In genomic region chr20:15776773-15777172, GRCh38 we compare ENCODE assay signal across 2 cellular contexts.
TF ChIP-seq lines count a peak whose summit lies in the region.

No MANE protein-coding gene starts in this region.

TF ChIP-seq in SK-N-SH, 30 proteins besides CTCF, POLR2A, EP300 and RAD21 (continued from another document):
- TF ChIP-seq, protein P1, sequence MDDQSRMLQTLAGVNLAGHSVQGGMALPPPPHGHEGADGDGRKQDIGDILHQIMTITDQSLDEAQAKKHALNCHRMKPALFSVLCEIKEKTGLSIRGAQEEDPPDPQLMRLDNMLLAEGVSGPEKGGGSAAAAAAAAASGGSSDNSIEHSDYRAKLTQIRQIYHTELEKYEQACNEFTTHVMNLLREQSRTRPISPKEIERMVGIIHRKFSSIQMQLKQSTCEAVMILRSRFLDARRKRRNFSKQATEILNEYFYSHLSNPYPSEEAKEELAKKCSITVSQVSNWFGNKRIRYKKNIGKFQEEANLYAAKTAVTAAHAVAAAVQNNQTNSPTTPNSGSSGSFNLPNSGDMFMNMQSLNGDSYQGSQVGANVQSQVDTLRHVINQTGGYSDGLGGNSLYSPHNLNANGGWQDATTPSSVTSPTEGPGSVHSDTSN (IDR thresholded peaks at IDR 0.05), result no peak
- TF ChIP-seq ZBTB33 (IDR thresholded peaks at IDR 0.05; ENCODE audit: borderline replicate concordance, low read depth), result no peak
- no peak for TF ChIP-seq GATA2 (CRISPR knock-in tag; IDR thresholded peaks at IDR 0.05)
- TF ChIP-seq, protein P2, sequence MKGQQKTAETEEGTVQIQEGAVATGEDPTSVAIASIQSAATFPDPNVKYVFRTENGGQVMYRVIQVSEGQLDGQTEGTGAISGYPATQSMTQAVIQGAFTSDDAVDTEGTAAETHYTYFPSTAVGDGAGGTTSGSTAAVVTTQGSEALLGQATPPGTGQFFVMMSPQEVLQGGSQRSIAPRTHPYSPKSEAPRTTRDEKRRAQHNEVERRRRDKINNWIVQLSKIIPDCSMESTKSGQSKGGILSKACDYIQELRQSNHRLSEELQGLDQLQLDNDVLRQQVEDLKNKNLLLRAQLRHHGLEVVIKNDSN (IDR thresholded peaks at IDR 0.05; ENCODE audit: borderline replicate concordance, low read depth), result no peak
- TF ChIP-seq SMC3 (IDR thresholded peaks at IDR 0.05; ENCODE audit: low read depth, low read length), result no peak
- no peak for TF ChIP-seq FOXM1 (IDR thresholded peaks at IDR 0.05; ENCODE audit: low read depth)
- TF ChIP-seq GABPA (IDR thresholded peaks at IDR 0.05; ENCODE audit: low read depth), result no peak
- no peak for TF ChIP-seq FOXJ3 (CRISPR knock-in tag; IDR thresholded peaks at IDR 0.05)
- TF ChIP-seq YY1 (IDR thresholded peaks at IDR 0.05; ENCODE audit: low read depth), result no peak
- no peak for TF ChIP-seq TEAD4 (IDR thresholded peaks at IDR 0.05; ENCODE audit: borderline replicate concordance, insufficient read depth)
- no peak for TF ChIP-seq CHD2 (IDR thresholded peaks at IDR 0.05; ENCODE audit: low read length, partially characterized antibody)
- no peak for TF ChIP-seq RXRA (IDR thresholded peaks at IDR 0.05; ENCODE audit: borderline replicate concordance, low read depth)
- no peak for TF ChIP-seq MAX (IDR thresholded peaks at IDR 0.05; ENCODE audit: low read depth)
- TF ChIP-seq EZH2phosphoT487 (IDR thresholded peaks at IDR 0.05; ENCODE audit: borderline replicate concordance, low read depth), result no peak
- TF ChIP-seq JUND (IDR thresholded peaks at IDR 0.05), result no peak
TF ChIP-seq in SK-N-SH: peak in this region for 0.

TF ChIP-seq in HepG2, 621 proteins besides CTCF, POLR2A, EP300 and RAD21 (continued from another document):
- TF ChIP-seq, protein P3, sequence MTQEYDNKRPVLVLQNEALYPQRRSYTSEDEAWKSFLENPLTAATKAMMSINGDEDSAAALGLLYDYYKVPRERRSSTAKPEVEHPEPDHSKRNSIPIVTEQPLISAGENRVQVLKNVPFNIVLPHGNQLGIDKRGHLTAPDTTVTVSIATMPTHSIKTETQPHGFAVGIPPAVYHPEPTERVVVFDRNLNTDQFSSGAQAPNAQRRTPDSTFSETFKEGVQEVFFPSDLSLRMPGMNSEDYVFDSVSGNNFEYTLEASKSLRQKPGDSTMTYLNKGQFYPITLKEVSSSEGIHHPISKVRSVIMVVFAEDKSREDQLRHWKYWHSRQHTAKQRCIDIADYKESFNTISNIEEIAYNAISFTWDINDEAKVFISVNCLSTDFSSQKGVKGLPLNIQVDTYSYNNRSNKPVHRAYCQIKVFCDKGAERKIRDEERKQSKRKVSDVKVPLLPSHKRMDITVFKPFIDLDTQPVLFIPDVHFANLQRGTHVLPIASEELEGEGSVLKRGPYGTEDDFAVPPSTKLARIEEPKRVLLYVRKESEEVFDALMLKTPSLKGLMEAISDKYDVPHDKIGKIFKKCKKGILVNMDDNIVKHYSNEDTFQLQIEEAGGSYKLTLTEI (CRISPR knock-in tag; conservative IDR thresholded peaks at IDR 0.05), result no peak
- TF ChIP-seq ZNF337 (CRISPR knock-in tag; IDR thresholded peaks at IDR 0.05; ENCODE audit: borderline replicate concordance, low read depth) (no peak), ZNF572 (CRISPR knock-in tag; IDR thresholded peaks at IDR 0.05) (no peak), GMEB1 (CRISPR knock-in tag; IDR thresholded peaks at IDR 0.05; ENCODE audit: borderline replicate concordance) (no peak), THAP11 (CRISPR knock-in tag; IDR thresholded peaks at IDR 0.05) (no peak), ZNF124 (CRISPR knock-in tag; IDR thresholded peaks at IDR 0.05) (no peak), SMC3 (IDR thresholded peaks at IDR 0.05; ENCODE audit: low read length) (no peak)
- TF ChIP-seq, protein P4, sequence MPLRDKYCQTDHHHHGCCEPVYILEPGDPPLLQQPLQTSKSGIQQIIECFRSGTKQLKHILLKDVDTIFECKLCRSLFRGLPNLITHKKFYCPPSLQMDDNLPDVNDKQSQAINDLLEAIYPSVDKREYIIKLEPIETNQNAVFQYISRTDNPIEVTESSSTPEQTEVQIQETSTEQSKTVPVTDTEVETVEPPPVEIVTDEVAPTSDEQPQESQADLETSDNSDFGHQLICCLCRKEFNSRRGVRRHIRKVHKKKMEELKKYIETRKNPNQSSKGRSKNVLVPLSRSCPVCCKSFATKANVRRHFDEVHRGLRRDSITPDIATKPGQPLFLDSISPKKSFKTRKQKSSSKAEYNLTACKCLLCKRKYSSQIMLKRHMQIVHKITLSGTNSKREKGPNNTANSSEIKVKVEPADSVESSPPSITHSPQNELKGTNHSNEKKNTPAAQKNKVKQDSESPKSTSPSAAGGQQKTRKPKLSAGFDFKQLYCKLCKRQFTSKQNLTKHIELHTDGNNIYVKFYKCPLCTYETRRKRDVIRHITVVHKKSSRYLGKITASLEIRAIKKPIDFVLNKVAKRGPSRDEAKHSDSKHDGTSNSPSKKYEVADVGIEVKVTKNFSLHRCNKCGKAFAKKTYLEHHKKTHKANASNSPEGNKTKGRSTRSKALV (CRISPR knock-in tag; IDR thresholded peaks at IDR 0.05), result no peak
